In genomic region chr2:158457826-158458616, GRCh38 we compare ENCODE assay signal across 8 cellular contexts. TPM values are rescaled to one million over a fixed set of nuclear protein-coding genes. Genes with fewer than 3 reads are reported as not detected.
DNase-seq lines count a peak whose midpoint lies in the region; ATAC-seq and TF ChIP-seq lines count a peak whose summit lies in the region.

No MANE protein-coding gene starts in this region.

- DNase-seq in AG08395 (ENCODE audit: low spot score) (peak; percentile 66), NCI-H2196 (lab: John Stamatoyannopoulos, UW; ENCODE audit: unreplicated experiment) (peak; percentile 54), epithelial cell of proximal tubule (ENCODE audit: low read depth) (no peak)
- DNase-seq in activated CD8-positive, alpha-beta T cell treated with anti-CD3 and anti-CD28 coated beads for 36 hours: peak; percentile 60
- DNase-seq in stimulated activated effector memory CD8-positive, alpha-beta T cell treated with anti-CD3 and anti-CD28 coated beads, Interleukin-12 subunit alpha, Interleukin-12 subunit beta, amount 100 ng/mL, for 72 hours (ENCODE audit: low spot score in 2 of 2): peak in 1 of 2 donors; percentile 38

- peaks cover 8% of the 10 kb centered on the region for H3K27me3 Mint-ChIP-seq in activated CD8-positive, alpha-beta T cell treated with anti-CD3 and anti-CD28 coated beads for 36 hours

- H3K9me3 Mint-ChIP-seq in activated CD8-positive, alpha-beta T cell treated with anti-CD3 and anti-CD28 coated beads for 36 hours: no peaks in the 10 kb centered on the region
- no peaks in the 10 kb centered on the region for H3K9me3 Mint-ChIP-seq in stimulated activated effector memory CD8-positive, alpha-beta T cell treated with anti-CD3 and anti-CD28 coated beads, Interleukin-12 subunit alpha, Interleukin-12 subunit beta, amount 100 ng/mL, for 72 hours

- H3K4me1 Mint-ChIP-seq in activated CD8-positive, alpha-beta T cell treated with anti-CD3 and anti-CD28 coated beads for 36 hours (ENCODE audit: low read depth): peaks cover 25% of the 10 kb centered on the region
- peaks cover 22% of the 10 kb centered on the region for H3K4me1 Mint-ChIP-seq in stimulated activated effector memory CD8-positive, alpha-beta T cell treated with anti-CD3 and anti-CD28 coated beads, Interleukin-12 subunit alpha, Interleukin-12 subunit beta, amount 100 ng/mL, for 72 hours

- H3K4me3 ChIP-seq in epithelial cell of proximal tubule (ENCODE audit: low read depth, low read length): peak overlapping the region; percentile 90
- peak overlapping the region; percentile 65 for H3K4me3 ChIP-seq in mononuclear cell (ENCODE audit: low read length)

- CTCF ChIA-PET in activated CD8-positive, alpha-beta T cell treated with anti-CD3 and anti-CD28 coated beads for 36 hours (lab: Charles Lee): interaction anchor here (0.6 to 1.1 kb wide), 4 partner anchors 9 to 291 kb away, joined by 3 read pairs; no protein-coding TSS in a partner anchor

- peak overlapping the region; percentile 94 for H3K4me3 Mint-ChIP-seq in activated CD8-positive, alpha-beta T cell treated with anti-CD3 and anti-CD28 coated beads for 36 hours
- peak overlapping the region; percentile 89 for H3K4me3 Mint-ChIP-seq in stimulated activated effector memory CD8-positive, alpha-beta T cell treated with anti-CD3 and anti-CD28 coated beads, Interleukin-12 subunit alpha, Interleukin-12 subunit beta, amount 100 ng/mL, for 72 hours

- TF ChIP-seq CTCF in activated CD8-positive, alpha-beta T cell treated with anti-CD3 and anti-CD28 coated beads for 36 hours (IDR thresholded peaks at IDR 0.05): peak; percentile 41
- peak; percentile 40 for TF ChIP-seq CTCF in epithelial cell of proximal tubule (conservative IDR thresholded peaks at IDR 0.05; ENCODE audit: low read depth, low read length)

- H3K9me3 ChIP-seq in mononuclear cell (ENCODE audit: low read depth, low read length): no peaks in the 10 kb centered on the region

- intact Hi-C loops in activated CD8-positive, alpha-beta T cell treated with anti-CD3 and anti-CD28 coated beads for 36 hours (cut with micrococcal nuclease): loop anchor here (5.0 kb wide), 1 partner anchor 271 kb away; no protein-coding TSS in a partner anchor

- peaks cover 8% of the 10 kb centered on the region for H3K36me3 Mint-ChIP-seq in activated CD8-positive, alpha-beta T cell treated with anti-CD3 and anti-CD28 coated beads for 36 hours (ENCODE audit: low read depth)
- H3K36me3 Mint-ChIP-seq in stimulated activated effector memory CD8-positive, alpha-beta T cell treated with anti-CD3 and anti-CD28 coated beads, Interleukin-12 subunit alpha, Interleukin-12 subunit beta, amount 100 ng/mL, for 72 hours: peaks cover 14% of the 10 kb centered on the region

- H3K27me3 ChIP-seq in mononuclear cell (ENCODE audit: insufficient read depth, low read length): peaks cover 6% of the 10 kb centered on the region

- POLR2A ChIA-PET in activated CD8-positive, alpha-beta T cell treated with anti-CD3 and anti-CD28 coated beads for 36 hours (lab: Charles Lee): interaction anchor here (0.9 kb wide), 1 partner anchor 32 kb away, joined by 3 read pairs; no protein-coding TSS in a partner anchor

- ATAC-seq in GM18498 (IDR thresholded peaks at IDR 0.05; ENCODE audit: unreplicated experiment) (peak; percentile 55), HG02943 (IDR thresholded peaks at IDR 0.05; ENCODE audit: low read depth, unreplicated experiment) (peak; percentile 46)
- peak; percentile 32 for ATAC-seq in activated CD8-positive, alpha-beta T cell treated with anti-CD3 and anti-CD28 coated beads for 36 hours
- ATAC-seq in stimulated activated effector memory CD8-positive, alpha-beta T cell treated with anti-CD3 and anti-CD28 coated beads, Interleukin-12 subunit alpha, Interleukin-12 subunit beta, amount 100 ng/mL, for 72 hours: peak; percentile 64

- peaks cover 19% of the 10 kb centered on the region for H3K4me1 ChIP-seq in mononuclear cell (ENCODE audit: insufficient read depth, low read length)

- peak overlapping the region; percentile 87 for H3K27ac Mint-ChIP-seq in activated CD8-positive, alpha-beta T cell treated with anti-CD3 and anti-CD28 coated beads for 36 hours
- peak overlapping the region; percentile 89 for H3K27ac Mint-ChIP-seq in stimulated activated effector memory CD8-positive, alpha-beta T cell treated with anti-CD3 and anti-CD28 coated beads, Interleukin-12 subunit alpha, Interleukin-12 subunit beta, amount 100 ng/mL, for 72 hours

RNA-seq across cellular contexts. Expression of gene PKP4, which starts 1.3 kb away (rescaled TPM):
- 10 to 100 TPM; 33.7 to 38.7 TPM for total RNA-seq in activated CD8-positive, alpha-beta T cell treated with anti-CD3 and anti-CD28 coated beads for 36 hours
- 39.3 and 41.0 TPM in 2 replicates for total RNA-seq in epithelial cell of proximal tubule
- 7.9 TPM for total RNA-seq in mononuclear cell

RNA-seq across cellular contexts. Expression of gene CCDC148, which starts 1.5 kb away (rescaled TPM):
- not detected for total RNA-seq in activated CD8-positive, alpha-beta T cell treated with anti-CD3 and anti-CD28 coated beads for 36 hours
- total RNA-seq in epithelial cell of proximal tubule (0.86 and 1.2 TPM in 2 replicates), mononuclear cell (0.42 TPM)
